8 cellular contexts compared by ENCODE assay signal in the genomic region with DNA sequence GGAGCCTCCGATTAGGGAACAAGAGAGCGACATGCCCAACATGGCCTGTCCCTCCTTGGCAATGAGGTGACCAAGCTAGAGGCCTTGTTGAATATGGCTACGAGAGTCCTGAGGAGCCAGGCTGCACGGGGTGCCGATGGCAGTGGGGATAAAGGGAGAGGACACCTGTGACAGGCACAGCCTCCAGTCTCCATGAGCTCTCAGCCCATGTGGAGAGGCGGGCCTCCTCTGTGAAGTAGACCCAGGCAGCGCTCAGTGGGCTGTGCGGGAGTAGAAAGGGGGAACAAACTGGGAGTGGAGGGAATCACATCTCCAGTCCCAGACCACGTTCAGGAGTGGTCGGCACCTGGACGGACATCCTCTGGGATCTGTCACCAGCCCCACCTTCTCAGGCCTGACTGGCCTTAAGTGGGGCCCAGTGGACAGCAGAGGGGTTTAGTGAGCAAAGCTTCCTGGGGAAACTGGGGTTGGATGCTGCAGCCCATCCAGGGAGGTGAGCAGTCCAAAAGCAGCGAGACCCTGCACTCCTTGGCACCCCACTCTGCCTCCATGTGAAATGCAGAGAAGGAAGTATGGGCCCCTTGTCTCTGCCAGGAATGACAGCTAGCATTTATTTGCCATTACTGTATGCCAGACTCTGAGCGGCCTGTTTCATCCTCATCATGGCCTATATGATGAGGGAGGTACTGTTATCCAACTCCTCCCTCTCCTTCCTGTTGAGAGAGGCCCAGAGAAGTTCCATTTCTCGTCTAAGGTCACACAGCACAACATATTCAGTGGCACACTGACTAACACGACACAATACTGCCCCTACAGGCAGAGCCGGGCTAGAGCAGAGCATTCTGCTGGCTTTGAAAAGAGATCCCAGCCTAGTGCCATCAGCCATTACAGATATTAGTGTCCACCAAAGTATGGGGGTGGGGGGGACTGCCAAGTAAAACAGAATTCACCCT. TPM values are rescaled to one million over a fixed set of nuclear protein-coding genes. Genes with fewer than 3 reads are reported as not detected.
DNase-seq lines count a peak whose midpoint lies in the region; ATAC-seq and TF ChIP-seq lines count a peak whose summit lies in the region.

No MANE protein-coding gene starts in this region.

- H3K27ac ChIP-seq in CD8-positive, alpha-beta memory T cell (ENCODE audit: low read depth, low read length), result no peak overlapping the region
- no peak overlapping the region for H3K27ac ChIP-seq in HEK293 (ENCODE audit: extremely low read depth, low read depth, low read length)
- H3K27ac ChIP-seq in stomach, result peak overlapping the region; percentile 2 to 86 (median 59)

- H3K4me3 ChIP-seq in CD8-positive, alpha-beta memory T cell (ENCODE audit: low read length), result no peak overlapping the region
- H3K4me3 ChIP-seq in HEK293 (ENCODE audit: low read depth, low read length) (no peak overlapping the region), fibroblast of mammary gland (ENCODE audit: control insufficient read depth, low read depth, low read length) (no peak overlapping the region), stomach (no peak overlapping the region)

- no peak for TF ChIP-seq POLR2A in stomach (IDR thresholded peaks at IDR 0.05)

- DNase-seq in CD8-positive, alpha-beta memory T cell, result peak; percentile 26 to 63 (median 37)
- DNase-seq in NOMO-1 treated with dmso at 0.1 percent for 144 hours (lab: John Stamatoyannopoulos, UW; ENCODE audit: unreplicated experiment) (peak; percentile 29), activated T-cell treated with anti-CD3 and anti-CD28 coated beads for 24 hours (ENCODE audit: low read depth) (peak; percentile 54), fibroblast of mammary gland (ENCODE audit: low read depth) (peak; percentile 88), stomach (peak; percentile 76)
- DNase-seq in natural killer cell treated with Interleukin-12 subunit alpha and Interleukin-12 subunit beta and Interleukin-15 and Interleukin-18, amount 100 ng/mL, for 72 hours (ENCODE audit: low spot score), result no peak

- peaks cover 4% of the 10 kb centered on the region for H3K4me1 ChIP-seq in CD8-positive, alpha-beta memory T cell (ENCODE audit: insufficient read depth, low read length)
- H3K4me1 ChIP-seq in HEK293 (ENCODE audit: control insufficient read depth, insufficient read depth, low read length) (peaks cover 12% of the 10 kb centered on the region), stomach (peaks cover 32 to 87% (median 69%) of the 10 kb centered on the region in 4 donors)

- TF ChIP-seq CTCF in HEK293 (tag by site-specific recombination; IDR thresholded peaks at IDR 0.05) (peak; percentile 31; the same call in 1 of the 2 replicates), fibroblast of mammary gland (conservative IDR thresholded peaks at IDR 0.05; ENCODE audit: control insufficient read depth, insufficient read depth, low read depth, low read length) (peak; percentile 92), stomach (IDR thresholded peaks at IDR 0.05) (peak in 5 of 7 experiments; percentile 65 to 80 (median 77))

- no peaks in the 10 kb centered on the region for H3K36me3 ChIP-seq in CD8-positive, alpha-beta memory T cell (ENCODE audit: insufficient read depth, low read length)
- no peaks in the 10 kb centered on the region for H3K36me3 ChIP-seq in HEK293 (ENCODE audit: control insufficient read depth in 2 of 2, insufficient read depth in 1 of 2, low read length in 2 of 2)
- H3K36me3 ChIP-seq in stomach, result no peaks in the 10 kb centered on the region

- no peaks in the 10 kb centered on the region for H3K9me3 ChIP-seq in CD8-positive, alpha-beta memory T cell (ENCODE audit: low read length)
- no peaks in the 10 kb centered on the region for H3K9me3 ChIP-seq in HEK293 (ENCODE audit: control insufficient read depth, insufficient read depth, low read depth, low read length)
- no peaks in the 10 kb centered on the region for H3K9me3 ChIP-seq in stomach

- peaks cover 4 to 6% (median 6%) of the 10 kb centered on the region in 3 donors for H3K4me1 Mint-ChIP-seq in CD8-positive, alpha-beta memory T cell
- peaks cover 8 to 11% of the 10 kb centered on the region in 2 donors for H3K4me1 Mint-ChIP-seq in natural killer cell treated with Interleukin-12 subunit alpha and Interleukin-12 subunit beta and Interleukin-15 and Interleukin-18, amount 100 ng/mL, for 72 hours (ENCODE audit: low read depth in 2 of 2)

- no peak overlapping the region for H3K27ac Mint-ChIP-seq in CD8-positive, alpha-beta memory T cell
- no peak overlapping the region for H3K27ac Mint-ChIP-seq in natural killer cell treated with Interleukin-12 subunit alpha and Interleukin-12 subunit beta and Interleukin-15 and Interleukin-18, amount 100 ng/mL, for 72 hours

- TF ChIP-seq EP300 in stomach (IDR thresholded peaks at IDR 0.05), result no peak

- ATAC-seq in natural killer cell treated with Interleukin-12 subunit alpha and Interleukin-12 subunit beta and Interleukin-15 and Interleukin-18, amount 100 ng/mL, for 72 hours, result peak; percentile 69 to 71
- ATAC-seq in GM19324 (IDR thresholded peaks at IDR 0.05; ENCODE audit: low FRiP score, unreplicated experiment), result no peak

- POLR2A ChIA-PET in CD8-positive, alpha-beta memory T cell (lab: Charles Lee), result no interaction called here
- POLR2A ChIA-PET in HEK293 (lab: Yijun Ruan, JAX), result interaction anchor here (0.5 to 0.7 kb wide), 3 partner anchors 33 to 668 kb away, joined by 3 read pairs; no protein-coding TSS in a partner anchor

- peaks cover 0 to 1% (median 0%) of the 10 kb centered on the region in 5 donors for H3K9me3 Mint-ChIP-seq in CD8-positive, alpha-beta memory T cell
- no peaks in the 10 kb centered on the region for H3K9me3 Mint-ChIP-seq in natural killer cell treated with Interleukin-12 subunit alpha and Interleukin-12 subunit beta and Interleukin-15 and Interleukin-18, amount 100 ng/mL, for 72 hours

- intact Hi-C loops in stomach (cut with DNase I; ENCODE audit: low total_unique reads), result loop anchor here (5.0 kb wide), 1 partner anchor 67 kb away; the partner anchor contains the start of gene COL1A1

- H3K27me3 ChIP-seq in CD8-positive, alpha-beta memory T cell (ENCODE audit: insufficient read depth, low read length, poor library complexity, severe bottlenecking), result peaks cover 5% of the 10 kb centered on the region
- H3K27me3 ChIP-seq in stomach, result peaks cover 0 to 19% (median 5%) of the 10 kb centered on the region in 3 donors

- 64 to 71% (median 67%) methylated on average over 15 to 16 of the region's 16 CpGs for WGBS in stomach, 5 donors

- no peak overlapping the region for H3K4me3 Mint-ChIP-seq in CD8-positive, alpha-beta memory T cell
- H3K4me3 Mint-ChIP-seq in natural killer cell treated with Interleukin-12 subunit alpha and Interleukin-12 subunit beta and Interleukin-15 and Interleukin-18, amount 100 ng/mL, for 72 hours, result no peak overlapping the region

- no peaks in the 10 kb centered on the region for H3K36me3 Mint-ChIP-seq in CD8-positive, alpha-beta memory T cell
- no peaks in the 10 kb centered on the region for H3K36me3 Mint-ChIP-seq in natural killer cell treated with Interleukin-12 subunit alpha and Interleukin-12 subunit beta and Interleukin-15 and Interleukin-18, amount 100 ng/mL, for 72 hours

- CTCF ChIA-PET in CD8-positive, alpha-beta memory T cell (lab: Charles Lee), result interaction anchor here (0.8 to 6.4 kb wide), 6 partner anchors 11 to 117 kb away, joined by 3 to 59 read pairs (median 4); partner anchors contain the start of gene COL1A1
- CTCF ChIA-PET in HEK293 (lab: Yijun Ruan, JAX), result interaction anchor here (0.5 to 21.9 kb wide), 16 partner anchors 9 to 175 kb away, joined by 3 to 487 read pairs (median 4); partner anchors contain the start of gene COL1A1

- peaks cover 5 to 23% of the 10 kb centered on the region in 2 donors for H3K27me3 Mint-ChIP-seq in CD8-positive, alpha-beta memory T cell
- peaks cover 10 to 17% of the 10 kb centered on the region in 2 donors for H3K27me3 Mint-ChIP-seq in natural killer cell treated with Interleukin-12 subunit alpha and Interleukin-12 subunit beta and Interleukin-15 and Interleukin-18, amount 100 ng/mL, for 72 hours

TF ChIP-seq in HEK293, 187 proteins besides CTCF, POLR2A, EP300 and RAD21 (continues in another document):
- TF ChIP-seq ZNF580 (tag by site-specific recombination; IDR thresholded peaks at IDR 0.05) (peak; percentile 82), ZNF768 (tag by site-specific recombination; IDR thresholded peaks at IDR 0.05) (peak; percentile 100), OVOL3 (tag by site-specific recombination; IDR thresholded peaks at IDR 0.05) (no peak), ZNF223 (tag by site-specific recombination; IDR thresholded peaks at IDR 0.05) (no peak)
- TF ChIP-seq, protein P1, sequence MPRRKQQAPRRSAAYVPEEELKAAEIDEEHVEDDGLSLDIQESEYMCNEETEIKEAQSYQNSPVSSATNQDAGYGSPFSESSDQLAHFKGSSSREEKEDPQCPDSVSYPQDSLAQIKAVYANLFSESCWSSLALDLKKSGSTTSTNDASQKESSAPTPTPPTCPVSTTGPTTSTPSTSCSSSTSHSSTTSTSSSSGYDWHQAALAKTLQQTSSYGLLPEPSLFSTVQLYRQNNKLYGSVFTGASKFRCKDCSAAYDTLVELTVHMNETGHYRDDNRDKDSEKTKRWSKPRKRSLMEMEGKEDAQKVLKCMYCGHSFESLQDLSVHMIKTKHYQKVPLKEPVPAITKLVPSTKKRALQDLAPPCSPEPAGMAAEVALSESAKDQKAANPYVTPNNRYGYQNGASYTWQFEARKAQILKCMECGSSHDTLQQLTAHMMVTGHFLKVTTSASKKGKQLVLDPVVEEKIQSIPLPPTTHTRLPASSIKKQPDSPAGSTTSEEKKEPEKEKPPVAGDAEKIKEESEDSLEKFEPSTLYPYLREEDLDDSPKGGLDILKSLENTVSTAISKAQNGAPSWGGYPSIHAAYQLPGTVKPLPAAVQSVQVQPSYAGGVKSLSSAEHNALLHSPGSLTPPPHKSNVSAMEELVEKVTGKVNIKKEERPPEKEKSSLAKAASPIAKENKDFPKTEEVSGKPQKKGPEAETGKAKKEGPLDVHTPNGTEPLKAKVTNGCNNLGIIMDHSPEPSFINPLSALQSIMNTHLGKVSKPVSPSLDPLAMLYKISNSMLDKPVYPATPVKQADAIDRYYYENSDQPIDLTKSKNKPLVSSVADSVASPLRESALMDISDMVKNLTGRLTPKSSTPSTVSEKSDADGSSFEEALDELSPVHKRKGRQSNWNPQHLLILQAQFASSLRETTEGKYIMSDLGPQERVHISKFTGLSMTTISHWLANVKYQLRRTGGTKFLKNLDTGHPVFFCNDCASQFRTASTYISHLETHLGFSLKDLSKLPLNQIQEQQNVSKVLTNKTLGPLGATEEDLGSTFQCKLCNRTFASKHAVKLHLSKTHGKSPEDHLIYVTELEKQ (tag by site-specific recombination; IDR thresholded peaks at IDR 0.05; ENCODE audit: borderline replicate concordance), result no peak

RNA-seq across cellular contexts. Expression of gene TMEM92, which starts 4.5 kb away (rescaled TPM):
- total RNA-seq in CD8-positive, alpha-beta memory T cell, result not detected
- polyA plus RNA-seq in CD8-positive, alpha-beta memory T cell, result not detected
- total RNA-seq in natural killer cell treated with Interleukin-12 subunit alpha and Interleukin-12 subunit beta and Interleukin-15 and Interleukin-18, amount 100 ng/mL, for 72 hours, result not detected
- 10 to 100 TPM in 3 of 5 donors, 1 to 10 TPM in 2; 2.7 to 24.9 (median 10.4) TPM for total RNA-seq in stomach
- 10 to 100 TPM in 2 of 3 donors, 1 to 10 TPM in 1; 9.7 to 16.3 (median 12.2) TPM for polyA plus RNA-seq in stomach

Comparison
In these comparisons a context has a peak if more than half of its experiments do, and no peak if none do; other contexts are left out.
1. H3K27ac ChIP-seq: peak in stomach (5 of 5); none in CD8-positive, alpha-beta memory T cell (single experiment) and HEK293 (single experiment).
2. CTCF ChIP-seq: peak in every context shown above with its lines; median percentile 92 in fibroblast of mammary gland; 77 in stomach; 31 in HEK293.